18 cellular contexts compared by ENCODE assay signal in genomic region chr1:147611587-147611986, GRCh38.
"Had no signal": no experiment of that assay in that cellular context is flagged by ENCODE, and none has a peak within 500 bp of the region (broad histone marks: within the 10 kb centered on the region; RNA-seq: fewer than 3 reads in every experiment).

No MANE protein-coding gene starts in this region.

- H3K79me2 ChIP-seq: parathyroid adenoma had no signal

- DNase-seq: activated CD4-positive, alpha-beta T cell treated with anti-CD3 and anti-CD28 coated beads, Interleukin-2, amount 50 U/mL, for 4 hours; activated CD4-positive, CD25-positive, alpha-beta regulatory T cell treated with anti-CD3 and anti-CD28 coated beads, Interleukin-2, amount 50 U/mL, for 72 hours; activated effector memory CD4-positive, alpha-beta T cell treated with Interleukin-2 at 50 U/mL for 16 hours; activated T-cell treated with anti-CD3 and anti-CD28 coated beads, Interleukin-2, amount 50 U/mL, for 1 hour; amniotic stem cell; body of pancreas; central memory CD4-positive, alpha-beta T cell; effector CD8-positive, alpha-beta T cell; kidney; left ventricle myocardium inferior; T-helper 2 cell; transverse colon had no signal

- H3K4me2 ChIP-seq: smooth muscle cell had no signal

- ATAC-seq: activated naive CD4-positive, alpha-beta T cell treated with anti-CD3 and anti-CD28 coated beads, Interleukin-2, amount 50 U/mL, for 72 hours; body of pancreas; gastroesophageal sphincter; stimulated activated effector memory CD8-positive, alpha-beta T cell treated with anti-CD3 and anti-CD28 coated beads, Interleukin-12 subunit alpha, Interleukin-12 subunit beta, amount 100 ng/mL, for 72 hours had no signal

- H3K9me3 ChIP-seq: body of pancreas, gastroesophageal sphincter, left ventricle myocardium inferior, transverse colon had no signal

- FAIRE-seq: kidney had no signal

- H3K27me3 ChIP-seq: body of pancreas, gastroesophageal sphincter, transverse colon had no signal

- H3K4me3 Mint-ChIP-seq: stimulated activated effector memory CD8-positive, alpha-beta T cell treated with anti-CD3 and anti-CD28 coated beads, Interleukin-12 subunit alpha, Interleukin-12 subunit beta, amount 100 ng/mL, for 72 hours had no signal

- H3K4me3 ChIP-seq: body of pancreas, coronary artery, gastroesophageal sphincter, left ventricle myocardium inferior, smooth muscle cell, transverse colon had no signal

- H3K9me3 Mint-ChIP-seq: activated naive CD4-positive, alpha-beta T cell treated with anti-CD3 and anti-CD28 coated beads, Interleukin-2, amount 50 U/mL, for 72 hours; stimulated activated effector memory CD8-positive, alpha-beta T cell treated with anti-CD3 and anti-CD28 coated beads, Interleukin-12 subunit alpha, Interleukin-12 subunit beta, amount 100 ng/mL, for 72 hours had no signal

- H3K27ac Mint-ChIP-seq: stimulated activated effector memory CD8-positive, alpha-beta T cell treated with anti-CD3 and anti-CD28 coated beads, Interleukin-12 subunit alpha, Interleukin-12 subunit beta, amount 100 ng/mL, for 72 hours had no signal

- H3K27ac ChIP-seq: body of pancreas, coronary artery, gastroesophageal sphincter, left ventricle myocardium inferior, parathyroid adenoma, transverse colon had no signal

- H2AFZ ChIP-seq: parathyroid adenoma had no signal

- H3K9ac ChIP-seq: parathyroid adenoma had no signal

- H3K4me1 ChIP-seq: body of pancreas, parathyroid adenoma had no signal
